In the genomic region with DNA sequence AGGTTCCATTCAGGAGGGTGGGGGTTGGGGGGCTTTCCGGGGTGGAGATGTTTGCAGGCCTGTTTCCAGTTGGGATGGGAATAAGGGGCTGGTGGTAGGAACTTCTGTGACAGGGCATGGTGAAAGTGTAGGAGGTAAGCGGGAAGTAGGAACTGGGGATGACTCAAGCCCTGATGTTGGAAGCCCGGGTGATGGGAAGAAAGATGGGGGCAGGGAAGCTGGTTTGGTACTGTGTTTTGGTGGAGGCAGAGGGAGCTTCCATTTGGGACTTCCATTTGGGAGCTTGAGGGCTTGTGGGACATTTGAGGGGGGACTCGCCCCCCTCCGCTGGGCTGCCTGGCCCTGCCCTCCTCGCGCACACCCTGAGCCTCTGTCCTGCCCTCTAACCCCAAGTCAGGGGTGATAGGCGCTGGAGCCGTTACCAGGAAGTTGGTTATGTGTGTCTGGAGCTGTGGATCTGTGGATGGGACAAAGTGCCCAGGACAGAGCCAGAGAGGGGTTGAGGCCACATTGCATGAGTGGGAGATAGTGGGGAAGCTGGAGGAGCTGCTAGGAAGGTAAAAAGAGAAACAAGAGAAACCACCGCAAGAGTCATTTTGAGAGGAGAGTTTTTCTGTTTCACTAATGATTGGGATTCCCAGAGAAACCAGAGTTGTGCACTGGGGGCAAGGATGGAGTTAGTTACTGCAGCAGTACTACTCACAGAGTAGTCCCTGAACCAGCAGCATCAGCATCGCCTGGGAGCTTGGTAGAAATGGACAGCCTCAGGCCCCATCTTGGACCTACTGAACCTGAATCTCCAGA, we compare ENCODE assay signal across 15 cellular contexts. TPM values are rescaled to one million over a fixed set of nuclear protein-coding genes. Genes with fewer than 3 reads are reported as not detected.
DNase-seq lines count a peak whose midpoint lies in the region; ATAC-seq, FAIRE-seq and TF ChIP-seq lines count a peak whose summit lies in the region.
"Had no signal": no experiment of that assay in that cellular context is flagged by ENCODE, and none has a peak within 500 bp of the region (broad histone marks: within the 10 kb centered on the region; RNA-seq: fewer than 3 reads in every experiment).

No MANE protein-coding gene starts in this region.

- POLR2A ChIA-PET in GM12878 (lab: Charles Lee): interaction anchor here (0.6 to 2.8 kb wide), 16 partner anchors 9 to 191 kb away, joined by 3 to 17 read pairs (median 5); partner anchors contain the start of genes GRK6, LMAN2 and PDLIM7

- H3K4me1 ChIP-seq in BLaER1 treated with 17β-estradiol and CSF1 and Interleukin-3, amounts not matched to agents 10 nM and 100 nM: peaks cover 49 to 82% (median 65%) of the 10 kb centered on the region in 10 experiments
- H3K4me1 ChIP-seq in GM12878 (ENCODE audit: control insufficient read depth, insufficient read depth, low read length): peaks cover 60% of the 10 kb centered on the region

- H3K27ac ChIP-seq in BLaER1 treated with 17β-estradiol and CSF1 and Interleukin-3, amounts not matched to agents 10 nM and 100 nM: no peak overlapping the region
- H3K27ac ChIP-seq in GM12878 (ENCODE audit: control insufficient read depth, insufficient read depth) (peak overlapping the region; percentile 91), substantia nigra (ENCODE audit: low read depth, low read length, poor library complexity, severe bottlenecking) (no peak overlapping the region)
- H3K27ac ChIP-seq: SJSA1 had no signal

- SMC1A ChIA-PET in GM12878 (lab: Charles Lee; ENCODE audit: uncharacterized antibody, unreplicated experiment): interaction anchor here (0.8 to 3.7 kb wide), 11 partner anchors 9 to 251 kb away, joined by 3 to 32 read pairs (median 5); partner anchors contain the start of gene LMAN2

- H2AFZ ChIP-seq in GM12878 (ENCODE audit: control insufficient read depth, low read depth, low read length): no peak overlapping the region

- H3K9ac ChIP-seq in BLaER1 treated with 17β-estradiol and CSF1 and Interleukin-3, amounts not matched to agents 10 nM and 100 nM: no peak overlapping the region
- peak overlapping the region; percentile 61 for H3K9ac ChIP-seq in GM12878 (ENCODE audit: control insufficient read depth, insufficient read depth, low read length)

- peak; percentile 41 to 82; a peak in 2 of 4 replicates for TF ChIP-seq EP300 in GM12878 (IDR thresholded peaks at IDR 0.05; ENCODE audit: borderline replicate concordance in 1 of 2, control insufficient read depth in 1 of 2, low read depth in 2 of 2, low read length in 2 of 2)

- no peak for TF ChIP-seq POLR2A in GM12878 (IDR thresholded peaks at IDR 0.05; ENCODE audit: low read depth, low read length)

- RAD21 ChIA-PET in GM12878 (lab: Charles Lee; ENCODE audit: unreplicated experiment): interaction anchor here (1.0 to 4.4 kb wide), 8 partner anchors 10 to 83 kb away, joined by 3 to 29 read pairs (median 6); partner anchors contain the start of genes GRK6 and PRR7

- no peak for TF ChIP-seq RAD21 in GM12878 (IDR thresholded peaks at IDR 0.05; ENCODE audit: insufficient read depth, low read depth, low read length)

- peaks cover 0 to 72% (median 4%) of the 10 kb centered on the region in 11 experiments; a peak in 10 of 22 replicates for H4K20me1 ChIP-seq in BLaER1 treated with 17β-estradiol and CSF1 and Interleukin-3, amounts not matched to agents 10 nM and 100 nM
- H4K20me1 ChIP-seq in GM12878 (ENCODE audit: control insufficient read depth, insufficient read depth): no peaks in the 10 kb centered on the region

- in situ Hi-C loops in GM12878 (cut with MboI): no loop called here

- TF ChIP-seq CTCF in GM12865 (IDR thresholded peaks at IDR 0.05; ENCODE audit: insufficient read depth, low read depth, low read length, missing control alignments) (no peak), GM12878 (IDR thresholded peaks at IDR 0.05 in 2 of 3, conservative IDR thresholded peaks at IDR 0.05 in 1 of 3; ENCODE audit: control insufficient read depth in 2 of 3, extremely low read depth in 1 of 3, insufficient read depth in 1 of 3, low read depth in 3 of 3, low read length in 3 of 3) (no peak)

- no TSS peak for BruUV-seq in GM12878 (replicated peaks; lab: Mats Ljungman, UMichigan)

- no peak overlapping the region for H3K4me3 ChIP-seq in BLaER1 treated with 17β-estradiol and CSF1 and Interleukin-3, amounts not matched to agents 10 nM and 100 nM
- H3K4me3 ChIP-seq in GM12865 (ENCODE audit: low read depth, low read length) (peak overlapping the region; percentile 10), GM12878 (peak overlapping the region; percentile 63)
- H3K4me3 ChIP-seq: lung, SJSA1 had no signal

- no peaks in the 10 kb centered on the region for H3K9me3 ChIP-seq in BLaER1 treated with 17β-estradiol and CSF1 and Interleukin-3, amounts not matched to agents 10 nM and 100 nM (replicated peaks in 1 of 11)
- no peaks in the 10 kb centered on the region for H3K9me3 ChIP-seq in GM12878 (replicated peaks; ENCODE audit: control insufficient read depth, insufficient read depth, low read length)

- FAIRE-seq in GM12878 (lab: Jason Lieb, UNC): peak; percentile 93
- FAIRE-seq: colon had no signal

- 8% methylated on average over 11 of the region's 11 CpGs for WGBS in GM12878 (ENCODE audit: insufficient coverage, insufficient replicate concordance, low lambda C conversion rate, missing lambda C conversion rate)

- H3K4me2 ChIP-seq in BLaER1 treated with 17β-estradiol and CSF1 and Interleukin-3, amounts not matched to agents 10 nM and 100 nM: peak overlapping the region in 6 of 11 experiments; percentile 24 to 98 (median 88); a peak in 10 of 22 replicates
- peak overlapping the region; percentile 93 for H3K4me2 ChIP-seq in GM12878 (ENCODE audit: control insufficient read depth, insufficient read depth)

- intact Hi-C loops in GM12878 (cut with micrococcal nuclease; ENCODE audit: unreplicated experiment): loop anchor here (1.0 to 5.0 kb wide), 2 partner anchors 26 to 52 kb away; partner anchors contain the start of gene MXD3

- no peaks in the 10 kb centered on the region for H3K27me3 ChIP-seq in BLaER1 treated with 17β-estradiol and CSF1 and Interleukin-3, amounts not matched to agents 10 nM and 100 nM
- H3K27me3 ChIP-seq in GM12878 (replicated peaks in 1 of 2; ENCODE audit: control insufficient read depth in 2 of 2, insufficient read depth in 2 of 2, low read length in 1 of 2): no peaks in the 10 kb centered on the region

- DNase-seq in GM12865 (ENCODE audit: low read depth): peak; percentile 84
- DNase-seq in GM12878 (ENCODE audit: low read depth, low spot score): peak; percentile 69
- DNase-seq in mucosa of gallbladder (ENCODE audit: low spot score): no peak
- no peak for DNase-seq in NCI-H82 (lab: John Stamatoyannopoulos, UW)
- no peak for DNase-seq in LoVo (ENCODE audit: low spot score)
- no peak for DNase-seq in substantia nigra (lab: John Stamatoyannopoulos, UW)
- DNase-seq: activated CD8-positive, alpha-beta memory T cell treated with anti-CD3 and anti-CD28 coated beads, Interleukin-2, amount 50 U/mL, for 48 hours had no signal

- H3K36me3 ChIP-seq in BLaER1 treated with 17β-estradiol and CSF1 and Interleukin-3, amounts not matched to agents 10 nM and 100 nM: peaks cover 5 to 24% (median 15%) of the 10 kb centered on the region in 11 experiments; a peak in 17 of 22 replicates
- H3K36me3 ChIP-seq in GM12878 (ENCODE audit: control insufficient read depth in 2 of 2, insufficient read depth in 2 of 2, low read length in 1 of 2): peaks cover 8 to 10% of the 10 kb centered on the region in 2 experiments; a peak in 3 of 4 replicates
- H3K36me3 ChIP-seq: SJSA1 had no signal

- ATAC-seq in HG02870 (IDR thresholded peaks at IDR 0.05; ENCODE audit: unreplicated experiment) (peak; percentile 41), GM12878 (peak; percentile 49)
- ATAC-seq: sciatic nerve had no signal

- CTCF ChIA-PET in GM12878 (lab: Yijun Ruan, JAX): interaction anchor here (0.8 to 3.7 kb wide), 11 partner anchors 8 to 251 kb away, joined by 3 to 22 read pairs (median 5); partner anchors contain the start of genes LMAN2 and PDLIM7

- peaks cover 52% of the 10 kb centered on the region for H3K79me2 ChIP-seq in GM12878 (ENCODE audit: control insufficient read depth, insufficient read depth, low read length)

RNA-seq across cellular contexts. Expression of gene RGS14, which starts 6.6 kb away (rescaled TPM):
- total RNA-seq in GM12878 (2013; cell fraction: nucleolus; rRNA removed): 111 and 131 TPM in 2 replicates
- total RNA-seq in GM12878 (2014; rRNA removed) (56.5 and 68.1 TPM in 2 replicates), GM12878 (2014; rRNA removed; fragmentation: Illumina TruSeq; extraction: Trizol) (25.1 and 30.4 TPM in 2 replicates), GM12878 (2021) (65.6 and 72.9 TPM in 2 replicates), mucosa of gallbladder (46.3 TPM)
- polyA plus RNA-seq in GM12878 (2011; ENCODE audit: low read depth): 6.4 TPM
- polyA plus RNA-seq in GM12878 (2011; rRNA removed) (28.8 and 57.1 TPM in 2 replicates), GM12878 (2014; fragmentation: Illumina TruSeq; extraction: Trizol) (4.4 and 35.8 TPM in 2 replicates), GM12878 (2014; fragmentation: Nextera tagmentation; extraction: Ambion mirVana) (1 to 10 TPM in 1 of 2 experiments, under 1 TPM in 1; 0.19 to 1.3 TPM), GM12878 (2014; rRNA removed) (88.7 and 91.9 TPM in 2 replicates), GM12878 (2016; fragmentation: Nextera tagmentation; extraction: Ambion mirVana) (10 to 100 TPM; 53.6 to 56.0 TPM)
- 90.6 and 104 TPM in 2 replicates for polyA plus RNA-seq in GM12878 (2011; cell fraction: cytosol; rRNA removed)
- 281 and 299 TPM in 2 replicates for polyA plus RNA-seq in GM12878 (2011; cell fraction: nucleus; rRNA removed)
- polyA plus RNA-seq in GM12878 (2012): 30.7 and 40.7 TPM in 2 replicates
- polyA minus RNA-seq in GM12878 (2011; rRNA and poly(A)+ RNA removed): 40.5 and 82.2 TPM in 2 replicates
- 26.2 and 29.3 TPM in 2 replicates for polyA minus RNA-seq in GM12878 (2011; cell fraction: cytosol; rRNA and poly(A)+ RNA removed)
- 52.3 and 74.0 TPM in 2 replicates for polyA minus RNA-seq in GM12878 (2011; cell fraction: nucleus; rRNA and poly(A)+ RNA removed)

RNA-seq across cellular contexts. Expression of gene LMAN2, which starts 12.9 kb away (rescaled TPM):
- total RNA-seq in GM12878 (2013; cell fraction: nucleolus; rRNA removed): 195 and 213 TPM in 2 replicates
- total RNA-seq in GM12878 (2014; rRNA removed) (184 and 207 TPM in 2 replicates), GM12878 (2014; rRNA removed; fragmentation: Illumina TruSeq; extraction: Trizol) (98.9 and 112 TPM in 2 replicates), GM12878 (2021) (117 and 121 TPM in 2 replicates), mucosa of gallbladder (184 TPM)
- 35.5 TPM for polyA plus RNA-seq in GM12878 (2011; ENCODE audit: low read depth)
- polyA plus RNA-seq in GM12878 (2011; rRNA removed) (55.9 and 104 TPM in 2 replicates), GM12878 (2014; fragmentation: Illumina TruSeq; extraction: Trizol) (84.1 and 178 TPM in 2 replicates), GM12878 (2014; fragmentation: Nextera tagmentation; extraction: Ambion mirVana) (10 to 100 TPM in 1 of 2 experiments, 1 to 10 TPM in 1; 2.4 to 11.4 TPM), GM12878 (2014; rRNA removed) (179 and 230 TPM in 2 replicates), GM12878 (2016; fragmentation: Nextera tagmentation; extraction: Ambion mirVana) (100 to 1,000 TPM; 252 to 264 TPM)
- 273 and 308 TPM in 2 replicates for polyA plus RNA-seq in GM12878 (2011; cell fraction: cytosol; rRNA removed)
- 210 and 234 TPM in 2 replicates for polyA plus RNA-seq in GM12878 (2011; cell fraction: nucleus; rRNA removed)
- 139 and 151 TPM in 2 replicates for polyA plus RNA-seq in GM12878 (2012)
- 197 and 327 TPM in 2 replicates for polyA minus RNA-seq in GM12878 (2011; rRNA and poly(A)+ RNA removed)
- 100 and 110 TPM in 2 replicates for polyA minus RNA-seq in GM12878 (2011; cell fraction: cytosol; rRNA and poly(A)+ RNA removed)
- 69.0 and 97.6 TPM in 2 replicates for polyA minus RNA-seq in GM12878 (2011; cell fraction: nucleus; rRNA and poly(A)+ RNA removed)

RNA-seq across cellular contexts. Expression of gene SLC34A1, which starts 19.9 kb away (rescaled TPM):
- 1.7 and 2.1 TPM in 2 replicates for total RNA-seq in GM12878 (2013; cell fraction: nucleolus; rRNA removed)
- total RNA-seq in GM12878 (2014; rRNA removed) (0.05 and 0.11 TPM in 2 replicates), GM12878 (2014; rRNA removed; fragmentation: Illumina TruSeq; extraction: Trizol) (0.04 and 0.09 TPM in 2 replicates), GM12878 (2021) (0.05 and 0.10 TPM in 2 replicates), mucosa of gallbladder (0.06 TPM)
- not detected for polyA plus RNA-seq in GM12878 (2011; ENCODE audit: low read depth)
- polyA plus RNA-seq in GM12878 (2011; rRNA removed) (0.14 TPM in 2 replicates), GM12878 (2014; fragmentation: Illumina TruSeq; extraction: Trizol) (0.03 TPM in 1 of 2 replicates, not detected in the other), GM12878 (2014; fragmentation: Nextera tagmentation; extraction: Ambion mirVana) (not detected), GM12878 (2014; rRNA removed) (0.05 and 0.09 TPM in 2 replicates), GM12878 (2016; fragmentation: Nextera tagmentation; extraction: Ambion mirVana) (under 1 TPM; 0.07 to 0.09 TPM)
- 0.13 and 0.22 TPM in 2 replicates for polyA plus RNA-seq in GM12878 (2011; cell fraction: cytosol; rRNA removed)
- polyA plus RNA-seq in GM12878 (2011; cell fraction: nucleus; rRNA removed): 0.85 and 0.91 TPM in 2 replicates
- 0.08 and 0.14 TPM in 2 replicates for polyA plus RNA-seq in GM12878 (2012)
- polyA minus RNA-seq in GM12878 (2011; rRNA and poly(A)+ RNA removed): 0.37 and 0.77 TPM in 2 replicates
- not detected in 2 replicates for polyA minus RNA-seq in GM12878 (2011; cell fraction: cytosol; rRNA and poly(A)+ RNA removed)
- polyA minus RNA-seq in GM12878 (2011; cell fraction: nucleus; rRNA and poly(A)+ RNA removed): 0.60 and 0.96 TPM in 2 replicates
- total RNA-seq: glomerular endothelial cell, lung, sciatic nerve, SJSA1 had no signal
- polyA plus RNA-seq: BJ had no signal

RNA-seq across cellular contexts. Expression of gene PFN3, which starts 36.1 kb away (rescaled TPM):
- 2.1 TPM in 1 of 2 replicates, not detected in the other for total RNA-seq in GM12878 (2013; cell fraction: nucleolus; rRNA removed)
- not detected in 2 replicates for total RNA-seq in GM12878 (2014; rRNA removed)
- total RNA-seq in GM12878 (2014; rRNA removed; fragmentation: Illumina TruSeq; extraction: Trizol): not detected in 2 replicates
- not detected in 2 replicates for total RNA-seq in GM12878 (2021)
- polyA plus RNA-seq in GM12878 (2011; ENCODE audit: low read depth): not detected
- not detected in 2 replicates for polyA plus RNA-seq in GM12878 (2011; rRNA removed)
- polyA plus RNA-seq in GM12878 (2011; cell fraction: cytosol; rRNA removed): not detected in 2 replicates
- not detected in 2 replicates for polyA plus RNA-seq in GM12878 (2011; cell fraction: nucleus; rRNA removed)
- polyA plus RNA-seq in GM12878 (2012): not detected in 2 replicates
- not detected in 2 replicates for polyA plus RNA-seq in GM12878 (2014; fragmentation: Illumina TruSeq; extraction: Trizol)
- not detected for polyA plus RNA-seq in GM12878 (2014; fragmentation: Nextera tagmentation; extraction: Ambion mirVana)
- polyA plus RNA-seq in GM12878 (2014; rRNA removed): not detected in 2 replicates
- polyA plus RNA-seq in GM12878 (2016; fragmentation: Nextera tagmentation; extraction: Ambion mirVana): not detected
- not detected in 2 replicates for polyA minus RNA-seq in GM12878 (2011; rRNA and poly(A)+ RNA removed)
- polyA minus RNA-seq in GM12878 (2011; cell fraction: cytosol; rRNA and poly(A)+ RNA removed): not detected in 2 replicates
- polyA minus RNA-seq in GM12878 (2011; cell fraction: nucleus; rRNA and poly(A)+ RNA removed): not detected in 2 replicates
- total RNA-seq in mucosa of gallbladder: not detected
- total RNA-seq: glomerular endothelial cell, lung, sciatic nerve, SJSA1 had no signal
- polyA plus RNA-seq: BJ, lung had no signal

RNA-seq across cellular contexts. Expression of gene F12, which starts 45.0 kb away (rescaled TPM):
- total RNA-seq in GM12878 (2013; cell fraction: nucleolus; rRNA removed): 4.6 and 6.3 TPM in 2 replicates
- total RNA-seq in GM12878 (2014; rRNA removed): 6.9 and 7.1 TPM in 2 replicates
- 0.49 and 0.74 TPM in 2 replicates for total RNA-seq in GM12878 (2014; rRNA removed; fragmentation: Illumina TruSeq; extraction: Trizol)
- 5.8 and 7.1 TPM in 2 replicates for total RNA-seq in GM12878 (2021)
- polyA plus RNA-seq in GM12878 (2011; ENCODE audit: low read depth): 2.0 TPM
- polyA plus RNA-seq in GM12878 (2011; rRNA removed): 2.3 and 5.2 TPM in 2 replicates
- polyA plus RNA-seq in GM12878 (2011; cell fraction: cytosol; rRNA removed): 6.7 and 11.9 TPM in 2 replicates
- polyA plus RNA-seq in GM12878 (2011; cell fraction: nucleus; rRNA removed): 14.0 and 14.8 TPM in 2 replicates
- polyA plus RNA-seq in GM12878 (2012): 3.0 and 4.4 TPM in 2 replicates
- 0.25 and 0.82 TPM in 2 replicates for polyA plus RNA-seq in GM12878 (2014; fragmentation: Illumina TruSeq; extraction: Trizol)
- under 1 TPM; 0.50 to 0.82 TPM for polyA plus RNA-seq in GM12878 (2014; fragmentation: Nextera tagmentation; extraction: Ambion mirVana)
- 5.9 and 9.9 TPM in 2 replicates for polyA plus RNA-seq in GM12878 (2014; rRNA removed)
- 10 to 100 TPM in 1 of 2 experiments, 1 to 10 TPM in 1; 9.7 to 11.3 TPM for polyA plus RNA-seq in GM12878 (2016; fragmentation: Nextera tagmentation; extraction: Ambion mirVana)
- polyA minus RNA-seq in GM12878 (2011; rRNA and poly(A)+ RNA removed): 1.8 and 3.0 TPM in 2 replicates
- polyA minus RNA-seq in GM12878 (2011; cell fraction: cytosol; rRNA and poly(A)+ RNA removed): 2.9 and 7.5 TPM in 2 replicates
- 2.9 and 3.5 TPM in 2 replicates for polyA minus RNA-seq in GM12878 (2011; cell fraction: nucleus; rRNA and poly(A)+ RNA removed)
- total RNA-seq in mucosa of gallbladder: 15.3 TPM

Comparison
In these comparisons a context has a peak if more than half of its experiments do, and no peak if none do; other contexts are left out.
1. H3K4me3 ChIP-seq: peak in GM12865 (single experiment) and GM12878 (single experiment); none in BLaER1 treated with 17β-estradiol and CSF1 and Interleukin-3, amounts not matched to agents 10 nM and 100 nM (0 of 10).
2. DNase-seq: peak in GM12865 (single experiment) and GM12878 (single experiment); none in mucosa of gallbladder (single experiment), NCI-H82 (single experiment), LoVo (single experiment) and substantia nigra (0 of 49).